Comparison of ENCODE assay signal across 6 cellular contexts in the genomic region with DNA sequence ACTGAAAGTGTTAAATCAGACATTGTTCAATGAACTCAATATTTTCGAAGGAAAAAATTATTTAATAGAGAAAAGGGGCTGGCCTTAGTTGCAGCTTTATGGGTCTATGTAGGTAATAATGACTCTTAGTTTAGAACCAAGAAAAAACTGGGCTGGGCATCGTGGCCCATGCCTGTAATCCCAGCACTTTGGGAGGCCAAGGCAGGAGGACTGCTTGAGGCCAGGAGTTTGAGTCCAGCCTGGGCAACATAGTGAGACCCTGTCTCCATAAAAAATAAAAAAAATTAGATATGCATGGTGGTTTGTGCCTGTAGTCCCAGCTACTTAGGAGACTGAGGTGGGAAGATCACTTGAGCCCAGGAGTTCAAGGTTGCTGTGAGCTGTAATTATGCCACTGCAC. TPM values are rescaled to one million over a fixed set of nuclear protein-coding genes. Genes with fewer than 3 reads are reported as not detected.
DNase-seq lines count a peak whose midpoint lies in the region; ATAC-seq and TF ChIP-seq lines count a peak whose summit lies in the region.
"Not testable (repeated sequence)": the region's sequence is repeated elsewhere in the genome, so short reads cannot be mapped to it uniquely, and the experiment has no call there.

No MANE protein-coding gene starts in this region.

- TF ChIP-seq CTCF in DND-41 (IDR thresholded peaks at IDR 0.05; ENCODE audit: borderline replicate concordance, extremely low read depth, low read length, poor library complexity, severe bottlenecking); PC-3 (conservative IDR thresholded peaks at IDR 0.05; ENCODE audit: low read depth, low read length): not testable (repeated sequence)

- H3K27ac ChIP-seq in DND-41 (ENCODE audit: low read length); PC-3 (ENCODE audit: low read length): not testable (repeated sequence)
- H3K27ac ChIP-seq in thymus (ENCODE audit: low read depth): peak overlapping the region; percentile 5

- H4K20me1 ChIP-seq in DND-41 (ENCODE audit: insufficient read depth, low read length): not testable (repeated sequence)
- peaks cover 12% of the 10 kb centered on the region; the same call in 1 of the 2 replicates for H4K20me1 ChIP-seq in PC-3 (ENCODE audit: low read length)

- intact Hi-C loops in PC-3 (cut with micrococcal nuclease): not testable (repeated sequence)
- intact Hi-C loops in dendritic cell treated with granulocyte-macrophage colony-stimulating factor and Interleukin-4, amounts not matched to agents 40 ng/mL and 50 ng/mL, for 4 days (cut with micrococcal nuclease): loop anchor here (5.0 to 10.0 kb wide), 2 partner anchors 40 to 52 kb away; no protein-coding TSS in a partner anchor

- not testable (repeated sequence) for H3K9me3 ChIP-seq in DND-41 (ENCODE audit: insufficient read depth, low read length, severe bottlenecking); PC-3 (ENCODE audit: low read length); thymus (ENCODE audit: control insufficient read depth)

- H3K4me2 ChIP-seq in DND-41 (ENCODE audit: insufficient read depth, low read length) (peak overlapping the region; percentile 82; the same call in 1 of the 2 replicates), PC-3 (ENCODE audit: low read length) (peak overlapping the region; percentile 87; the same call in 1 of the 2 replicates)

- not testable (repeated sequence) for BruUV-seq in PC-3 (replicated peaks; lab: Mats Ljungman, UMichigan)

- ATAC-seq in DND-41 (ENCODE audit: insufficient read depth, low read depth); PC-3; naive thymus-derived CD8-positive, alpha-beta T cell: not testable (repeated sequence)

- peak overlapping the region; percentile 30 for H3K4me3 Mint-ChIP-seq in activated naive CD8-positive, alpha-beta T cell
- H3K4me3 Mint-ChIP-seq in dendritic cell treated with granulocyte-macrophage colony-stimulating factor and Interleukin-4, amounts not matched to agents 40 ng/mL and 50 ng/mL, for 4 days: peak overlapping the region; percentile 66
- peak overlapping the region in 2 of 10 donors; percentile 10 to 19 for H3K4me3 Mint-ChIP-seq in naive thymus-derived CD8-positive, alpha-beta T cell

- H3K27me3 ChIP-seq in DND-41 (ENCODE audit: insufficient read depth, low read length, poor library complexity); PC-3 (ENCODE audit: low read length); thymus (ENCODE audit: control insufficient read depth, insufficient read depth): not testable (repeated sequence)

- H3K36me3 Mint-ChIP-seq in activated naive CD8-positive, alpha-beta T cell; naive thymus-derived CD8-positive, alpha-beta T cell: not testable (repeated sequence)
- H3K36me3 Mint-ChIP-seq in dendritic cell treated with granulocyte-macrophage colony-stimulating factor and Interleukin-4, amounts not matched to agents 40 ng/mL and 50 ng/mL, for 4 days (ENCODE audit: low read depth): peaks cover 27% of the 10 kb centered on the region

- H2AFZ ChIP-seq in DND-41 (ENCODE audit: low read depth, low read length); PC-3 (ENCODE audit: low read length): not testable (repeated sequence)

- not testable (repeated sequence) for H3K27ac Mint-ChIP-seq in activated naive CD8-positive, alpha-beta T cell
- peak overlapping the region; percentile 81 for H3K27ac Mint-ChIP-seq in dendritic cell treated with granulocyte-macrophage colony-stimulating factor and Interleukin-4, amounts not matched to agents 40 ng/mL and 50 ng/mL, for 4 days
- H3K27ac Mint-ChIP-seq in naive thymus-derived CD8-positive, alpha-beta T cell: peak overlapping the region in 8 of 10 donors; percentile 2 to 48 (median 30)

- POLR2A ChIA-PET in PC-3 (lab: Charles Lee; ENCODE audit: unreplicated experiment); naive thymus-derived CD8-positive, alpha-beta T cell (lab: Charles Lee): not testable (repeated sequence)

- not testable (repeated sequence) for H3K4me3 ChIP-seq in DND-41 (ENCODE audit: low read depth in 1 of 2, low read length in 2 of 2); PC-3 (ENCODE audit: low read length); thymus (ENCODE audit: low read length)

- not testable (repeated sequence) for H3K79me2 ChIP-seq in DND-41 (ENCODE audit: insufficient read depth, low read length)
- peaks cover 34% of the 10 kb centered on the region for H3K79me2 ChIP-seq in PC-3 (ENCODE audit: low read length)

- H3K9me2 ChIP-seq in PC-3 (replicated peaks; ENCODE audit: low read length): not testable (repeated sequence)

- not testable (repeated sequence) for H3K27me3 Mint-ChIP-seq in activated naive CD8-positive, alpha-beta T cell; dendritic cell treated with granulocyte-macrophage colony-stimulating factor and Interleukin-4, amounts not matched to agents 40 ng/mL and 50 ng/mL, for 4 days; naive thymus-derived CD8-positive, alpha-beta T cell

- H3K9me3 Mint-ChIP-seq in activated naive CD8-positive, alpha-beta T cell (ENCODE audit: low read depth); dendritic cell treated with granulocyte-macrophage colony-stimulating factor and Interleukin-4, amounts not matched to agents 40 ng/mL and 50 ng/mL, for 4 days; naive thymus-derived CD8-positive, alpha-beta T cell: not testable (repeated sequence)

- WGBS in thymus: 98% methylated on average over 2 of the region's 2 CpGs

- not testable (repeated sequence) for H3F3A ChIP-seq in PC-3 (ENCODE audit: low read length, unreplicated experiment)

- peaks cover 24% of the 10 kb centered on the region for H3K4me1 Mint-ChIP-seq in activated naive CD8-positive, alpha-beta T cell (ENCODE audit: low read depth)
- H3K4me1 Mint-ChIP-seq in dendritic cell treated with granulocyte-macrophage colony-stimulating factor and Interleukin-4, amounts not matched to agents 40 ng/mL and 50 ng/mL, for 4 days (ENCODE audit: low read depth): peaks cover 66% of the 10 kb centered on the region
- H3K4me1 Mint-ChIP-seq in naive thymus-derived CD8-positive, alpha-beta T cell: peaks cover 12 to 37% (median 33%) of the 10 kb centered on the region in 4 donors

- H3K4me1 ChIP-seq in DND-41 (ENCODE audit: insufficient read depth, low read length): peaks cover 26% of the 10 kb centered on the region
- peaks cover 24% of the 10 kb centered on the region for H3K4me1 ChIP-seq in PC-3 (ENCODE audit: insufficient read depth, low read length)
- not testable (repeated sequence) for H3K4me1 ChIP-seq in thymus (ENCODE audit: control insufficient read depth, insufficient read depth, low read length)

- H3K36me3 ChIP-seq in DND-41 (ENCODE audit: insufficient read depth, low read length); PC-3 (ENCODE audit: low read depth, low read length); thymus (ENCODE audit: control insufficient read depth, insufficient read depth): not testable (repeated sequence)

- CTCF ChIA-PET in PC-3 (lab: Charles Lee): not testable (repeated sequence)

- DNase-seq in DND-41; PC-3; naive thymus-derived CD8-positive, alpha-beta T cell: not testable (repeated sequence)

- H3K9ac ChIP-seq in DND-41 (ENCODE audit: low read depth, low read length); PC-3 (ENCODE audit: low read length): not testable (repeated sequence)

RNA-seq across cellular contexts. Expression of a gene that starts 2.1 kb away (rescaled TPM):
- total RNA-seq in PC-3 (2014; rRNA removed): 17.3 and 18.5 TPM in 2 replicates
- 1 to 10 TPM; 6.4 to 7.8 TPM for total RNA-seq in naive thymus-derived CD8-positive, alpha-beta T cell
- polyA plus RNA-seq in naive thymus-derived CD8-positive, alpha-beta T cell: 1 to 10 TPM; 3.1 to 6.3 (median 3.5) TPM
- polyA plus RNA-seq in thymus: 4.8 TPM
